In genomic region chr10:92857904-92858514, GRCh38 we compare ENCODE assay signal across 21 cellular contexts. TPM values are rescaled to one million over a fixed set of nuclear protein-coding genes. Genes with fewer than 3 reads are reported as not detected.
DNase-seq lines count a peak whose midpoint lies in the region; ATAC-seq, FAIRE-seq and TF ChIP-seq lines count a peak whose summit lies in the region.
"Had no signal": no experiment of that assay in that cellular context is flagged by ENCODE, and none has a peak within 500 bp of the region (broad histone marks: within the 10 kb centered on the region; RNA-seq: fewer than 3 reads in every experiment).

No MANE protein-coding gene starts in this region.

- H3K9me3 ChIP-seq in A549 (peaks cover 38% of the 10 kb centered on the region), K562 (replicated peaks; ENCODE audit: control insufficient read depth, insufficient read depth, low read depth, low read length) (peaks cover 13% of the 10 kb centered on the region)
- H3K9me3 ChIP-seq in CD8-positive, alpha-beta T cell (ENCODE audit: low read length): no peaks in the 10 kb centered on the region

- no peaks in the 10 kb centered on the region for H3K27me3 Mint-ChIP-seq in CD8-positive, alpha-beta T cell (ENCODE audit: low read depth)
- H3K27me3 Mint-ChIP-seq: B cell; CD4-positive, alpha-beta T cell had no signal

- POLR2A ChIA-PET in A549 (lab: Yijun Ruan, JAX) (interaction anchor here (0.5 kb wide), 1 partner anchor 277 kb away, joined by 4 read pairs; no protein-coding TSS in a partner anchor), K562 (lab: Yijun Ruan, JAX) (interaction anchor here (0.9 kb wide), 1 partner anchor 9 kb away, joined by 3 read pairs; no protein-coding TSS in a partner anchor)
- POLR2A ChIA-PET in CD8-positive, alpha-beta T cell (lab: Charles Lee): no interaction called here

- in situ Hi-C loops in K562 (cut with MboI): no loop called here

- FAIRE-seq in A549 (lab: Jason Lieb, UNC) (peak; percentile 54), K562 (lab: Jason Lieb, UNC) (no peak)
- FAIRE-seq: GM12892, GM19239 had no signal

- CTCF ChIA-PET in A549 (lab: Yijun Ruan, JAX): no interaction called here
- CTCF ChIA-PET in CD8-positive, alpha-beta T cell (lab: Charles Lee): no interaction called here
- CTCF ChIA-PET in K562 (lab: Yijun Ruan, JAX; ENCODE audit: low intra/inter-chr PET ratio): no interaction called here

- WGBS in A549 (ENCODE audit: missing lambda C conversion rate): 61% methylated on average over 4 of the region's 4 CpGs
- 80% methylated on average over 4 of the region's 4 CpGs for WGBS in K562 (ENCODE audit: insufficient coverage, low coverage, missing lambda C conversion rate)

- H3K9me3 Mint-ChIP-seq in CD8-positive, alpha-beta T cell: peaks cover 26% of the 10 kb centered on the region

- H3K4me3 ChIP-seq in A549: no peak overlapping the region
- H3K4me3 ChIP-seq in CD8-positive, alpha-beta T cell (ENCODE audit: low read depth, low read length): no peak overlapping the region
- no peak overlapping the region for H3K4me3 ChIP-seq in K562
- H3K4me3 ChIP-seq in foreskin fibroblast (ENCODE audit: low read depth in 1 of 2, low read length in 2 of 2): no peak overlapping the region
- H3K4me3 ChIP-seq: PC-9, SJCRH30 had no signal

- H3K9me1 ChIP-seq in K562 (ENCODE audit: control insufficient read depth, insufficient read depth, low read length): no peaks in the 10 kb centered on the region

- no peaks in the 10 kb centered on the region for H4K20me1 ChIP-seq in K562 (replicated peaks; ENCODE audit: control insufficient read depth, insufficient read depth, low read length)

- intact Hi-C loops in CD8-positive, alpha-beta T cell (cut with DNase I, micrococcal nuclease): no loop called here
- intact Hi-C loops in K562 (cut with micrococcal nuclease): no loop called here

- H3K4me1 Mint-ChIP-seq in CD8-positive, alpha-beta T cell (ENCODE audit: low read depth): peaks cover 18% of the 10 kb centered on the region
- H3K4me1 Mint-ChIP-seq: H9 had no signal

- no peaks in the 10 kb centered on the region for H3K36me3 ChIP-seq in CD8-positive, alpha-beta T cell (ENCODE audit: insufficient read depth, low read length)
- H3K36me3 ChIP-seq in K562 (ENCODE audit: control insufficient read depth, insufficient read depth, low read length): peaks cover 11% of the 10 kb centered on the region; the same call in 1 of the 3 replicates
- H3K36me3 ChIP-seq: SJCRH30 had no signal

- TF ChIP-seq POLR2A in A549 (IDR thresholded peaks at IDR 0.05; ENCODE audit: low read length) (no peak), K562 (conservative IDR thresholded peaks at IDR 0.05) (no peak)

- H3K27ac ChIP-seq in A549 (no peak overlapping the region), K562 (ENCODE audit: extremely low read depth, low read depth, low read length) (no peak overlapping the region)
- no peak overlapping the region for H3K27ac ChIP-seq in CD8-positive, alpha-beta T cell (ENCODE audit: low read depth, low read length)
- H3K27ac ChIP-seq: PC-9, SJCRH30 had no signal

- no peak for ATAC-seq in A549
- ATAC-seq in CD8-positive, alpha-beta T cell: no peak
- ATAC-seq in K562: no peak
- no peak for ATAC-seq in HG02759 (IDR thresholded peaks at IDR 0.05; ENCODE audit: unreplicated experiment)
- ATAC-seq in HG03460 (IDR thresholded peaks at IDR 0.05; ENCODE audit: unreplicated experiment): no peak

- no peak overlapping the region for H2AFZ ChIP-seq in K562 (ENCODE audit: low read depth, low read length)
- H2AFZ ChIP-seq: PC-9 had no signal

- H3K4me1 ChIP-seq in A549: no peaks in the 10 kb centered on the region
- no peaks in the 10 kb centered on the region for H3K4me1 ChIP-seq in CD8-positive, alpha-beta T cell (ENCODE audit: insufficient read depth, low read length)
- no peaks in the 10 kb centered on the region; a peak in 1 of 5 replicates for H3K4me1 ChIP-seq in K562 (replicated peaks in 1 of 2; ENCODE audit: control insufficient read depth in 2 of 2, insufficient read depth in 2 of 2, low read length in 2 of 2)
- H3K4me1 ChIP-seq: SJCRH30 had no signal

- no peak for TF ChIP-seq EP300 in A549 (IDR thresholded peaks at IDR 0.05)
- TF ChIP-seq EP300 in K562 (IDR thresholded peaks at IDR 0.05; ENCODE audit: low read length): no peak

- peaks cover 100% of the 10 kb centered on the region for H3K79me2 ChIP-seq in K562 (ENCODE audit: control insufficient read depth, insufficient read depth, low read length)

- H3K27me3 ChIP-seq in CD8-positive, alpha-beta T cell (ENCODE audit: insufficient read depth, low read length): no peaks in the 10 kb centered on the region
- no peaks in the 10 kb centered on the region for H3K27me3 ChIP-seq in K562 (ENCODE audit: control insufficient read depth in 2 of 2, insufficient read depth in 2 of 2, low read length in 2 of 2)
- H3K27me3 ChIP-seq: SJCRH30 had no signal

- TF ChIP-seq RAD21 in A549 (conservative IDR thresholded peaks at IDR 0.05 in 1 of 2, IDR thresholded peaks at IDR 0.05 in 1 of 2) (no peak), K562 (CRISPR knock-in tag; conservative IDR thresholded peaks at IDR 0.05 in 1 of 2, IDR thresholded peaks at IDR 0.05 in 1 of 2) (no peak)

- H3K4me2 ChIP-seq in A549 (no peak overlapping the region), K562 (ENCODE audit: insufficient read depth, low read length) (no peak overlapping the region)
- H3K4me2 ChIP-seq: PC-9 had no signal

- no peak overlapping the region for H3K4me3 Mint-ChIP-seq in CD8-positive, alpha-beta T cell
- H3K4me3 Mint-ChIP-seq: B cell; CD4-positive, alpha-beta T cell; H9 had no signal

- BruUV-seq in K562 (replicated peaks; lab: Mats Ljungman, UMichigan): no TSS peak

- DNase-seq in A549 (ENCODE audit: low read depth in 1 of 2, low spot score in 1 of 2): peak in 1 of 2 experiments; percentile 22
- DNase-seq in CD8-positive, alpha-beta T cell: no peak
- DNase-seq in Kasumi-1 (lab: John Stamatoyannopoulos, UW): peak; percentile 27 to 51
- peak in 3 of 4 experiments; percentile 16 to 27 (median 18) for DNase-seq in K562 (ENCODE audit: extremely low read depth in 1 of 4, low spot score in 3 of 4)
- no peak for DNase-seq in NCI-H510A (lab: John Stamatoyannopoulos, UW)
- DNase-seq in foreskin fibroblast: no peak
- DNase-seq: CD4-positive, alpha-beta T cell; GF-D8; H9; Karpas-422; MM.1S; NCI-H187 treated with DMSO at 0.1 percent for 48 hours; NCI-H2171 treated with DMSO at 0.1 percent for 48 hours; NCI-H774; PC-9; SJCRH30 had no signal

- H3K9ac ChIP-seq in K562 (ENCODE audit: insufficient read depth in 1 of 2, low read depth in 2 of 2, low read length in 2 of 2): no peak overlapping the region

- peak overlapping the region; percentile 37 for H3K27ac Mint-ChIP-seq in CD8-positive, alpha-beta T cell
- H3K27ac Mint-ChIP-seq: B cell; CD4-positive, alpha-beta T cell; H9 had no signal

- TF ChIP-seq CTCF in A549 (IDR thresholded peaks at IDR 0.05): no peak
- TF ChIP-seq CTCF in CD8-positive, alpha-beta T cell (IDR thresholded peaks at IDR 0.05): no peak
- TF ChIP-seq CTCF in K562 (IDR thresholded peaks at IDR 0.05 in 2 of 3, conservative IDR thresholded peaks at IDR 0.05 in 1 of 3; ENCODE audit: insufficient read depth in 2 of 3, low read depth in 1 of 3, low read length in 3 of 3): no peak
- TF ChIP-seq CTCF in foreskin fibroblast (IDR thresholded peaks at IDR 0.05; ENCODE audit: low read depth, low read length): no peak

- peaks cover 19% of the 10 kb centered on the region for H3K36me3 Mint-ChIP-seq in CD8-positive, alpha-beta T cell

TF ChIP-seq in K562, 482 proteins besides CTCF, POLR2A, EP300 and RAD21 (continues in another document):
- TF ChIP-seq ZNF12 (CRISPR knock-in tag; IDR thresholded peaks at IDR 0.05): no peak
- TF ChIP-seq, protein P1, sequence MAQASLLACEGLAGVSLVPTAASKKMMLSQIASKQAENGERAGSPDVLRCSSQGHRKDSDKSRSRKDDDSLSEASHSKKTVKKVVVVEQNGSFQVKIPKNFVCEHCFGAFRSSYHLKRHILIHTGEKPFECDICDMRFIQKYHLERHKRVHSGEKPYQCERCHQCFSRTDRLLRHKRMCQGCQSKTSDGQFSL (CRISPR knock-in tag; IDR thresholded peaks at IDR 0.05): peak; percentile 80
- TF ChIP-seq, protein P1 (tag; IDR thresholded peaks at IDR 0.05): peak in 1 of 2 experiments; percentile 59; a peak in 1 of 4 replicates
- TF ChIP-seq, protein P2, sequence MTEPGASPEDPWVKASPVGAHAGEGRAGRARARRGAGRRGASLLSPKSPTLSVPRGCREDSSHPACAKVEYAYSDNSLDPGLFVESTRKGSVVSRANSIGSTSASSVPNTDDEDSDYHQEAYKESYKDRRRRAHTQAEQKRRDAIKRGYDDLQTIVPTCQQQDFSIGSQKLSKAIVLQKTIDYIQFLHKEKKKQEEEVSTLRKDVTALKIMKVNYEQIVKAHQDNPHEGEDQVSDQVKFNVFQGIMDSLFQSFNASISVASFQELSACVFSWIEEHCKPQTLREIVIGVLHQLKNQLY (CRISPR knock-in tag; conservative IDR thresholded peaks at IDR 0.05): no peak

RNA-seq across cellular contexts. Expression of gene EXOC6, which starts 9.7 kb away (rescaled TPM):
- polyA plus RNA-seq in A549 (2011; rRNA removed) (48.5 and 50.4 TPM in 2 replicates), A549 (2017; fragmentation: RNase III; extraction: RNeasy Plus Mini Kit Qiagen cat#74134 plus additional on column Dnase treatment) (16.8 to 20.2 TPM (median 17.3 TPM) in 3 replicates), K562 (2011; rRNA removed) (24.9 and 42.5 TPM in 2 replicates), K562 (2014; fragmentation: Illumina TruSeq; extraction: Trizol) (40.4 and 42.8 TPM in 2 replicates), K562 (2014; fragmentation: Nextera tagmentation; extraction: Ambion mirVana) (10 to 100 TPM; 13.9 to 17.0 TPM), K562 (2014; rRNA removed) (14.2 and 17.3 TPM in 2 replicates)
- polyA plus RNA-seq in A549 (2012; cell fraction: cytosol; rRNA removed): 4.4 TPM in 2 replicates
- polyA plus RNA-seq in A549 (2012; cell fraction: nucleus; rRNA removed): 3.2 and 4.0 TPM in 2 replicates
- 50.9 and 65.8 TPM in 2 replicates for polyA minus RNA-seq in A549 (2011; rRNA and poly(A)+ RNA removed)
- 1 to 10 TPM; 6.0 to 7.0 TPM for total RNA-seq in CD8-positive, alpha-beta T cell
- 16.4 and 84.1 TPM in 2 replicates for total RNA-seq in K562 (2011; cell fraction: chromatin; rRNA removed; ENCODE audit: low replicate concordance)
- 24.0 and 28.2 TPM in 2 replicates for total RNA-seq in K562 (2011; cell fraction: nucleolus; rRNA removed)
- total RNA-seq in K562 (2011; cell fraction: nucleoplasm; rRNA removed): 25.2 and 30.2 TPM in 2 replicates
- total RNA-seq in K562 (2014; rRNA removed) (21.3 and 45.1 TPM in 2 replicates), K562 (2014; rRNA removed; fragmentation: Illumina TruSeq; extraction: Trizol) (34.7 and 41.8 TPM in 2 replicates), K562 (2015; rRNA removed; fragmentation: Illumina TruSeq; extraction: Trizol) (30.1 and 34.7 TPM in 2 replicates), K562 (2021) (24.7 and 25.0 TPM in 2 replicates)
- 3.8 and 8.0 TPM in 2 replicates for polyA plus RNA-seq in K562 (2011; cell fraction: cytosol; rRNA removed)
- polyA plus RNA-seq in K562 (2011; cell fraction: nucleus; rRNA removed): 20.7 and 27.0 TPM in 2 replicates
- polyA plus RNA-seq in K562 (2012): 20.9 and 30.9 TPM in 2 replicates
- polyA minus RNA-seq in K562 (2011; rRNA and poly(A)+ RNA removed): 21.3 and 30.5 TPM in 2 replicates
- 16.7 and 23.3 TPM in 2 replicates for polyA minus RNA-seq in K562 (2011; cell fraction: cytosol; rRNA and poly(A)+ RNA removed)
- 13.7 and 44.5 TPM in 2 replicates for polyA minus RNA-seq in K562 (2011; cell fraction: nucleus; rRNA and poly(A)+ RNA removed)

Comparison
In these comparisons a context has a peak if more than half of its experiments do, and no peak if none do; other contexts are left out.
1. DNase-seq: peak in Kasumi-1 (2 of 2) and K562 (3 of 4); none in CD8-positive, alpha-beta T cell (0 of 7), NCI-H510A (single experiment) and foreskin fibroblast (0 of 2).
2. Of the 35 proteins assayed by ChIP-seq in both K562 and A549: peak only in K562: EHMT2; only in A549: HDAC2; in both: CEBPB; in neither: 31; mixed calls (peak in some experiments, not most) for 1.